Comparison of ENCODE assay signal across 19 cellular contexts in the genomic region with DNA sequence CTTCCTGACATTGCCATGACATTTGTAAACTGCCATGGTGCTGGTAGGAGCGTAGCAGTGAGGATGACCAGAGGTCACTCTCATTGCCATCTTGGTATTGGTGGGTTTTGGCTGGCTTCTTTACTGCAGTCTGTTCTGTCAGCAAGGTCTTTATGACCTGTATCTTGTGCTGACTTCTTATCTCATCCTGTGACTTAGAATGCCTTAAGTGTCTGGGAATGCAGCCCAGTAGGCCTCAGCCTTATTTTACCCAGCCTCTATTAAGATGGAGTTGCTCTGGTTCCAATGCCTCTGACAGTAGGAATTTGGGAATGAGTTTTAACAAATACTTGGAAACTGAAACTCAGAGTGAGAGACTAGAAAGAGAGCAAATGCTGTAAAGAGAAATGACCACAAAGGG. TPM values are rescaled to one million over a fixed set of nuclear protein-coding genes. Genes with fewer than 3 reads are reported as not detected.
DNase-seq lines count a peak whose midpoint lies in the region; ATAC-seq, FAIRE-seq and TF ChIP-seq lines count a peak whose summit lies in the region.
"Had no signal": no experiment of that assay in that cellular context is flagged by ENCODE, and none has a peak within 500 bp of the region (broad histone marks: within the 10 kb centered on the region; RNA-seq: fewer than 3 reads in every experiment).

No MANE protein-coding gene starts in this region.

- no peak for FAIRE-seq in RCC 7860 (lab: Jason Lieb, UNC)

- peaks cover 3% of the 10 kb centered on the region for H3K4me1 Mint-ChIP-seq in activated CD8-positive, alpha-beta T cell treated with anti-CD3 and anti-CD28 coated beads, Interleukin-2, amount 10 ng/mL, durations not matched to agents 7 days and 5 days (ENCODE audit: low read depth)
- H3K4me1 Mint-ChIP-seq: GM23338 had no signal

- no peaks in the 10 kb centered on the region for H3K9me3 Mint-ChIP-seq in activated CD8-positive, alpha-beta T cell treated with anti-CD3 and anti-CD28 coated beads, Interleukin-2, amount 10 ng/mL, durations not matched to agents 7 days and 5 days (ENCODE audit: insufficient read depth)
- H3K9me3 Mint-ChIP-seq: GM23338 had no signal

- H4K20me1 ChIP-seq in hepatocyte (ENCODE audit: insufficient read depth, poor library complexity, severe bottlenecking): no peaks in the 10 kb centered on the region
- H4K20me1 ChIP-seq in smooth muscle cell (ENCODE audit: low read depth): no peaks in the 10 kb centered on the region

- ATAC-seq in HG02610 (IDR thresholded peaks at IDR 0.05; ENCODE audit: unreplicated experiment): no peak
- ATAC-seq in activated CD8-positive, alpha-beta T cell treated with anti-CD3 and anti-CD28 coated beads, Interleukin-2, amount 10 ng/mL, durations not matched to agents 7 days and 5 days: no peak
- ATAC-seq: GM23338, HCT116, K562 had no signal

- peak overlapping the region; percentile 59 for H3K9ac ChIP-seq in smooth muscle cell (ENCODE audit: low read depth)

- H3K9me3 ChIP-seq in ascending aorta (no peaks in the 10 kb centered on the region), hepatocyte (ENCODE audit: low read depth) (no peaks in the 10 kb centered on the region), smooth muscle cell (replicated peaks; ENCODE audit: low read depth) (no peaks in the 10 kb centered on the region)

- H3K4me3 ChIP-seq in ascending aorta (peak overlapping the region in 1 of 2 donors; percentile 42), hepatocyte (no peak overlapping the region), smooth muscle cell (no peak overlapping the region)
- H3K4me3 ChIP-seq: GM23338, K562, PC-9 had no signal

- no peak overlapping the region for H2AFZ ChIP-seq in hepatocyte
- H2AFZ ChIP-seq in smooth muscle cell (ENCODE audit: low read depth): peak overlapping the region; percentile 33
- H2AFZ ChIP-seq: GM23338, PC-9 had no signal

- POLR2A ChIA-PET in activated CD8-positive, alpha-beta T cell treated with anti-CD3 and anti-CD28 coated beads, Interleukin-2, amount 10 ng/mL, durations not matched to agents 7 days and 5 days (lab: Charles Lee): no interaction called here

- TF ChIP-seq CTCF in ascending aorta (IDR thresholded peaks at IDR 0.05) (no peak), hepatocyte (IDR thresholded peaks at IDR 0.05; ENCODE audit: poor library complexity) (no peak), smooth muscle cell (IDR thresholded peaks at IDR 0.05; ENCODE audit: borderline replicate concordance, insufficient read depth, poor library complexity, severe bottlenecking) (no peak)

- 70% methylated on average over 1 of the region's 1 CpG for WGBS in hepatocyte (ENCODE audit: low lambda C conversion rate, missing lambda C conversion rate)
- WGBS in smooth muscle cell (ENCODE audit: low lambda C conversion rate): 17% methylated on average over 1 of the region's 1 CpG

- H3K27me3 Mint-ChIP-seq in activated CD8-positive, alpha-beta T cell treated with anti-CD3 and anti-CD28 coated beads, Interleukin-2, amount 10 ng/mL, durations not matched to agents 7 days and 5 days (ENCODE audit: low read depth): peaks cover 45% of the 10 kb centered on the region

- H3K27ac Mint-ChIP-seq in activated CD8-positive, alpha-beta T cell treated with anti-CD3 and anti-CD28 coated beads, Interleukin-2, amount 10 ng/mL, durations not matched to agents 7 days and 5 days: no peak overlapping the region
- H3K27ac Mint-ChIP-seq: GM23338 had no signal

- H3K79me2 ChIP-seq in hepatocyte (no peaks in the 10 kb centered on the region), smooth muscle cell (ENCODE audit: low read depth) (no peaks in the 10 kb centered on the region)

- DNase-seq in ELF-1 (ENCODE audit: low read depth, low spot score) (peak; percentile 15), ascending aorta (ENCODE audit: low spot score in 2 of 2) (no peak), hepatocyte (ENCODE audit: low spot score) (no peak), smooth muscle cell (lab: John Stamatoyannopoulos, UW; ENCODE audit: unreplicated experiment) (no peak), RCC 7860 (ENCODE audit: low spot score) (no peak), DMS79 treated with DMSO at 0.1 percent for 48 hours (lab: John Stamatoyannopoulos, UW) (no peak)
- DNase-seq in activated CD8-positive, alpha-beta T cell treated with anti-CD3 and anti-CD28 coated beads, Interleukin-2, amount 10 ng/mL, durations not matched to agents 7 days and 5 days: no peak
- DNase-seq: DMS 273 treated with DMSO at 0.1 percent for 48 hours, NCI-H1417 treated with DMSO at 0.1 percent for 48 hours, NCI-H2029, NCI-H2171 treated with DMSO at 0.1 percent for 48 hours, NCI-H510A, NCI-H774, PC-9 had no signal

- CTCF ChIA-PET in activated CD8-positive, alpha-beta T cell treated with anti-CD3 and anti-CD28 coated beads, Interleukin-2, amount 10 ng/mL, durations not matched to agents 7 days and 5 days (lab: Charles Lee): no interaction called here

- H3K27ac ChIP-seq in ascending aorta (peak overlapping the region; percentile 74 to 77), hepatocyte (peak overlapping the region; percentile 13), smooth muscle cell (ENCODE audit: low read depth) (peak overlapping the region; percentile 88)
- H3K27ac ChIP-seq: C4-2B, PC-9 had no signal

- H3K4me1 ChIP-seq in ascending aorta (peaks cover 0 to 13% of the 10 kb centered on the region in 2 donors), hepatocyte (ENCODE audit: insufficient read depth) (no peaks in the 10 kb centered on the region), smooth muscle cell (ENCODE audit: low read depth) (peaks cover 10% of the 10 kb centered on the region)

- peaks cover 3% of the 10 kb centered on the region for H3K9me2 ChIP-seq in hepatocyte (replicated peaks; ENCODE audit: insufficient read depth)

- H3K4me3 Mint-ChIP-seq in activated CD8-positive, alpha-beta T cell treated with anti-CD3 and anti-CD28 coated beads, Interleukin-2, amount 10 ng/mL, durations not matched to agents 7 days and 5 days: no peak overlapping the region
- H3K4me3 Mint-ChIP-seq: GM23338 had no signal

- H3K36me3 ChIP-seq in ascending aorta: no peaks in the 10 kb centered on the region
- H3K36me3 ChIP-seq in hepatocyte (replicated peaks; ENCODE audit: insufficient read depth, low read depth): no peaks in the 10 kb centered on the region
- no peaks in the 10 kb centered on the region for H3K36me3 ChIP-seq in smooth muscle cell (ENCODE audit: low read depth)

- H3K27me3 ChIP-seq in ascending aorta: no peaks in the 10 kb centered on the region
- no peaks in the 10 kb centered on the region for H3K27me3 ChIP-seq in hepatocyte
- H3K27me3 ChIP-seq in smooth muscle cell (ENCODE audit: low read depth): no peaks in the 10 kb centered on the region

- intact Hi-C loops in ascending aorta (cut with DNase I): no loop called here

- H3K4me2 ChIP-seq in hepatocyte (peak overlapping the region; percentile 24), smooth muscle cell (peak overlapping the region; percentile 64)
- H3K4me2 ChIP-seq: GM23338, PC-9 had no signal

- H3F3A ChIP-seq in smooth muscle cell (ENCODE audit: low read depth): peaks cover 15% of the 10 kb centered on the region

- H3K36me3 Mint-ChIP-seq in activated CD8-positive, alpha-beta T cell treated with anti-CD3 and anti-CD28 coated beads, Interleukin-2, amount 10 ng/mL, durations not matched to agents 7 days and 5 days (ENCODE audit: low read depth): no peaks in the 10 kb centered on the region

RNA-seq across cellular contexts. Expression of gene RHOU, which starts 50.2 kb away (rescaled TPM):
- total RNA-seq in ascending aorta: 27.7 TPM
- total RNA-seq in hepatocyte: 122 and 124 TPM in 2 replicates
- polyA plus RNA-seq in hepatocyte: 70.5 and 72.5 TPM in 2 replicates
- total RNA-seq in smooth muscle cell: 50.6 and 65.0 TPM in 2 replicates
- 25.8 and 29.8 TPM in 2 replicates for polyA plus RNA-seq in smooth muscle cell
- 1 to 10 TPM; 9.5 to 9.7 TPM for total RNA-seq in activated CD8-positive, alpha-beta T cell treated with anti-CD3 and anti-CD28 coated beads, Interleukin-2, amount 10 ng/mL, durations not matched to agents 7 days and 5 days
- total RNA-seq: PC-9 had no signal
- polyA plus RNA-seq: K562 had no signal

Comparison
In these comparisons a context has a peak if more than half of its experiments do, and no peak if none do; other contexts are left out.
1. H3K27ac ChIP-seq: peak in every context shown above with its lines; median percentile 88 in smooth muscle cell; 76 in ascending aorta; 13 in hepatocyte.